In genomic region chr10:132631348-132631735, GRCh38 we compare ENCODE assay signal across 12 cellular contexts.
DNase-seq lines count a peak whose midpoint lies in the region; ATAC-seq, FAIRE-seq and TF ChIP-seq lines count a peak whose summit lies in the region.
"Had no signal": no experiment of that assay in that cellular context is flagged by ENCODE, and none has a peak within 500 bp of the region (broad histone marks: within the 10 kb centered on the region; RNA-seq: fewer than 3 reads in every experiment).

No MANE protein-coding gene starts in this region.

- TF ChIP-seq POLR2A in HepG2 (IDR thresholded peaks at IDR 0.05; ENCODE audit: insufficient read depth in 1 of 2, low read depth in 2 of 2, low read length in 2 of 2) = no peak

- H3K9me3 ChIP-seq in liver (ENCODE audit: control insufficient read depth in 4 of 4, low read length in 3 of 4) (no peaks in the 10 kb centered on the region), HepG2 (ENCODE audit: low read length) (no peaks in the 10 kb centered on the region), aorta (ENCODE audit: control insufficient read depth, low read length) (no peaks in the 10 kb centered on the region)

- H3K79me2 ChIP-seq in HepG2 (ENCODE audit: insufficient read depth, low read length) = no peaks in the 10 kb centered on the region

- no peak overlapping the region for H3K4me3 ChIP-seq in liver (ENCODE audit: low read depth in 1 of 3, low read length in 3 of 3)
- no peak overlapping the region for H3K4me3 ChIP-seq in HepG2 (replicated peaks in 1 of 3; ENCODE audit: insufficient read depth in 1 of 3, low read depth in 2 of 3, low read length in 3 of 3)
- H3K4me3 ChIP-seq in aorta (ENCODE audit: low read length in 2 of 2) = no peak overlapping the region

- intact Hi-C loops in HepG2 (cut with micrococcal nuclease; ENCODE audit: unreplicated experiment) (no loop called here), left ventricle myocardium superior (cut with micrococcal nuclease) (loop anchor here (5.0 to 10.0 kb wide), 2 partner anchors 47 to 169 kb away; no protein-coding TSS in a partner anchor), posterior vena cava (cut with DNase I) (loop anchor here (5.0 to 10.0 kb wide), 4 partner anchors 114 to 247 kb away; partner anchors contain the start of gene PWWP2B (in 1 of the 2)), aorta (cut with DNase I) (loop anchor here (1.0 to 10.0 kb wide), 5 partner anchors 43 to 237 kb away; partner anchors contain the start of genes PWWP2B (in 2 of the 2) and INPP5A (in 1 of the 2))

- POLR2A ChIA-PET in HepG2 (lab: Yijun Ruan, JAX) = no interaction called here

- peak overlapping the region in 1 of 2 donors; percentile 55 for H3K27ac ChIP-seq in liver (ENCODE audit: low read depth in 1 of 2, low read length in 2 of 2)
- H3K27ac ChIP-seq in HepG2 (ENCODE audit: extremely low read length, insufficient read depth, low read length) = no peak overlapping the region
- peak overlapping the region; percentile 93 to 94 for H3K27ac ChIP-seq in aorta (ENCODE audit: low read depth in 1 of 2, low read length in 2 of 2)

- H3K9ac ChIP-seq in liver (ENCODE audit: low read depth in 1 of 2, low read length in 2 of 2) (no peak overlapping the region), HepG2 (ENCODE audit: insufficient read depth, low read depth, low read length) (no peak overlapping the region)

- CTCF ChIA-PET in HepG2 (lab: Yijun Ruan, JAX; ENCODE audit: low intra/inter-chr PET ratio, low total read pairs) = no interaction called here

- in situ Hi-C loops in HepG2 (cut with HindIII; ENCODE audit: extremely low pct_ligation_motif_present, low pct_unique_long_range_greater_than_20kb) = loop anchor here (5.0 to 10.0 kb wide), 2 partner anchors 169 to 247 kb away; no protein-coding TSS in a partner anchor

- BruUV-seq in HepG2 (replicated peaks; lab: Mats Ljungman, UMichigan) = no TSS peak

- ATAC-seq in HepG2 = no peak
- ATAC-seq in left ventricle myocardium superior = peak; percentile 84
- ATAC-seq in aorta (ENCODE audit: low FRiP score) = peak; percentile 88
- no peak for ATAC-seq in GM21529 (IDR thresholded peaks at IDR 0.05; ENCODE audit: unreplicated experiment)
- no peak for ATAC-seq in GM21390 (IDR thresholded peaks at IDR 0.05; ENCODE audit: unreplicated experiment)

- H3K36me3 ChIP-seq in liver (ENCODE audit: control insufficient read depth in 4 of 4, insufficient read depth in 3 of 4, low read depth in 1 of 4, low read length in 3 of 4) (no peaks in the 10 kb centered on the region), HepG2 (replicated peaks in 1 of 2; ENCODE audit: control insufficient read depth in 1 of 2, insufficient read depth in 2 of 2, low read length in 2 of 2) (no peaks in the 10 kb centered on the region), aorta (ENCODE audit: control insufficient read depth in 1 of 2, insufficient read depth in 2 of 2, low read length in 1 of 2) (no peaks in the 10 kb centered on the region)

- 79% methylated on average over 17 of the region's 17 CpGs for WGBS in liver
- WGBS in HepG2 (ENCODE audit: low lambda C conversion rate) = 94% methylated on average over 9 of the region's 17 CpGs
- 3 to 6% methylated on average over 17 of the region's 17 CpGs for WGBS in aorta, 2 donors

- H3K4me1 ChIP-seq in liver (ENCODE audit: control insufficient read depth in 4 of 4, insufficient read depth in 4 of 4, low read length in 3 of 4) (peaks cover 0 to 12% (median 4%) of the 10 kb centered on the region in 4 donors), HepG2 (ENCODE audit: insufficient read depth, low read length) (no peaks in the 10 kb centered on the region), aorta (ENCODE audit: control insufficient read depth in 1 of 2, insufficient read depth in 2 of 2, low read length in 2 of 2) (peaks cover 0 to 4% of the 10 kb centered on the region in 2 donors)

- no peak for TF ChIP-seq EP300 in HepG2 (IDR thresholded peaks at IDR 0.05; ENCODE audit: low read depth in 2 of 2, low read length in 2 of 2)
- TF ChIP-seq EP300 in HepG2 (CRISPR knock-in tag; IDR thresholded peaks at IDR 0.05; ENCODE audit: borderline replicate concordance) = no peak

- H4K20me1 ChIP-seq in HepG2 (ENCODE audit: insufficient read depth, low read length) = no peaks in the 10 kb centered on the region

- no peak for FAIRE-seq in HepG2 (lab: Jason Lieb, UNC)
- FAIRE-seq: HTR-8/SVneo had no signal

- no peak for DNase-seq in HepG2 (ENCODE audit: low spot score)
- DNase-seq in left ventricle myocardium superior = peak; percentile 87
- DNase-seq in posterior vena cava (ENCODE audit: low spot score) = peak; percentile 92
- peak; percentile 89 to 90 for DNase-seq in aorta
- DNase-seq in activated CD8-positive, alpha-beta memory T cell treated with anti-CD3 and anti-CD28 coated beads for 24 hours = no peak
- DNase-seq: activated CD4-positive, alpha-beta T cell treated with anti-CD3 and anti-CD28 coated beads, Interleukin-2, amount 10 ng/mL, durations not matched to agents 24 days and 14 days; activated naive CD4-positive, alpha-beta T cell treated with anti-CD3 and anti-CD28 coated beads, Interleukin-2, amount 10 ng/mL, durations not matched to agents 7 days and 5 days; NK-92 treated with Interleukin-12 subunit alpha and Interleukin-12 subunit beta, amount 100 ng/mL, for 24 hours had no signal

- TF ChIP-seq CTCF in liver (IDR thresholded peaks at IDR 0.05; ENCODE audit: low read depth, low read length, missing input control) (no peak), HepG2 (CRISPR knock-in tag; IDR thresholded peaks at IDR 0.05) (no peak)

- H3K27me3 ChIP-seq in liver (ENCODE audit: control insufficient read depth in 4 of 4, insufficient read depth in 4 of 4, low read length in 3 of 4) (no peaks in the 10 kb centered on the region), HepG2 (ENCODE audit: control insufficient read depth in 1 of 2, insufficient read depth in 2 of 2, low read length in 2 of 2) (no peaks in the 10 kb centered on the region), aorta (ENCODE audit: control insufficient read depth in 1 of 2, insufficient read depth in 2 of 2, low read length in 1 of 2) (no peaks in the 10 kb centered on the region)

- no peak overlapping the region for H2AFZ ChIP-seq in HepG2 (ENCODE audit: low read length)

- TF ChIP-seq RAD21 in liver (IDR thresholded peaks at IDR 0.05) (no peak), HepG2 (CRISPR knock-in tag; IDR thresholded peaks at IDR 0.05) (no peak)

- H3K4me2 ChIP-seq in HepG2 (ENCODE audit: low read depth, low read length) = no peak overlapping the region

TF ChIP-seq in liver, 16 proteins besides CTCF, POLR2A, EP300 and RAD21 (continues in another document):
- TF ChIP-seq REST (IDR thresholded peaks at IDR 0.05) = no peak
- TF ChIP-seq, protein P1, sequence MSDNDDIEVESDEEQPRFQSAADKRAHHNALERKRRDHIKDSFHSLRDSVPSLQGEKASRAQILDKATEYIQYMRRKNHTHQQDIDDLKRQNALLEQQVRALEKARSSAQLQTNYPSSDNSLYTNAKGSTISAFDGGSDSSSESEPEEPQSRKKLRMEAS (IDR thresholded peaks at IDR 0.05) = no peak

TF ChIP-seq in HepG2, 621 proteins besides CTCF, POLR2A, EP300 and RAD21:
- TF ChIP-seq ZNF746 (CRISPR knock-in tag; IDR thresholded peaks at IDR 0.05) (no peak), ZNF691 (CRISPR knock-in tag; IDR thresholded peaks at IDR 0.05; ENCODE audit: borderline replicate concordance, low read depth) (no peak), LCORL (IDR thresholded peaks at IDR 0.05) (no peak), LCORL (CRISPR knock-in tag; IDR thresholded peaks at IDR 0.05) (no peak), ARID3A (IDR thresholded peaks at IDR 0.05; ENCODE audit: low read depth, low read length) (no peak), ZNF772 (CRISPR knock-in tag; IDR thresholded peaks at IDR 0.05) (no peak)
TF ChIP-seq in HepG2: peak in this region for 0.

Comparison
In these comparisons a context has a peak if more than half of its experiments do, and no peak if none do; other contexts are left out.
1. ATAC-seq: peak in left ventricle myocardium superior (single experiment) and aorta (single experiment); none in HepG2 (single experiment), GM21529 (single experiment) and GM21390 (single experiment).
2. DNase-seq: peak in left ventricle myocardium superior (single experiment), posterior vena cava (single experiment) and aorta (2 of 2); none in HepG2 (single experiment) and activated CD8-positive, alpha-beta memory T cell treated with anti-CD3 and anti-CD28 coated beads for 24 hours (single experiment).